19 cellular contexts compared by ENCODE assay signal in genomic region chr1:190564117-190564516, GRCh38.
"Had no signal": no experiment of that assay in that cellular context is flagged by ENCODE, and none has a peak within 500 bp of the region (broad histone marks: within the 10 kb centered on the region; RNA-seq: fewer than 3 reads in every experiment).

No MANE protein-coding gene starts in this region.

- H3K9ac ChIP-seq: SK-N-SH had no signal

- H3K27ac ChIP-seq: RWPE1 had no signal

- H3K9me3 ChIP-seq: SK-N-SH had no signal

- ATAC-seq: HepG2, K562, Panc1 had no signal

- H3K4me2 ChIP-seq: SK-N-SH had no signal

- H3K9me2 ChIP-seq: SK-N-SH had no signal

- H3K4me3 ChIP-seq: K562 had no signal

- DNase-seq: MV-4-11, NCI-H1048, NCI-H1105, NCI-H1417, NCI-H1436 treated with DMSO at 0.1 percent for 48 hours, NCI-H1694, NCI-H187 treated with DMSO at 0.1 percent for 48 hours, NCI-H2029 treated with DMSO at 0.1 percent for 48 hours, NCI-H2107, NCI-H2227 treated with DMSO at 0.1 percent for 48 hours, NCI-H510A, NCI-H69, NCI-H774, SK-N-SH, T-helper 1 cell had no signal
